In the genomic region with DNA sequence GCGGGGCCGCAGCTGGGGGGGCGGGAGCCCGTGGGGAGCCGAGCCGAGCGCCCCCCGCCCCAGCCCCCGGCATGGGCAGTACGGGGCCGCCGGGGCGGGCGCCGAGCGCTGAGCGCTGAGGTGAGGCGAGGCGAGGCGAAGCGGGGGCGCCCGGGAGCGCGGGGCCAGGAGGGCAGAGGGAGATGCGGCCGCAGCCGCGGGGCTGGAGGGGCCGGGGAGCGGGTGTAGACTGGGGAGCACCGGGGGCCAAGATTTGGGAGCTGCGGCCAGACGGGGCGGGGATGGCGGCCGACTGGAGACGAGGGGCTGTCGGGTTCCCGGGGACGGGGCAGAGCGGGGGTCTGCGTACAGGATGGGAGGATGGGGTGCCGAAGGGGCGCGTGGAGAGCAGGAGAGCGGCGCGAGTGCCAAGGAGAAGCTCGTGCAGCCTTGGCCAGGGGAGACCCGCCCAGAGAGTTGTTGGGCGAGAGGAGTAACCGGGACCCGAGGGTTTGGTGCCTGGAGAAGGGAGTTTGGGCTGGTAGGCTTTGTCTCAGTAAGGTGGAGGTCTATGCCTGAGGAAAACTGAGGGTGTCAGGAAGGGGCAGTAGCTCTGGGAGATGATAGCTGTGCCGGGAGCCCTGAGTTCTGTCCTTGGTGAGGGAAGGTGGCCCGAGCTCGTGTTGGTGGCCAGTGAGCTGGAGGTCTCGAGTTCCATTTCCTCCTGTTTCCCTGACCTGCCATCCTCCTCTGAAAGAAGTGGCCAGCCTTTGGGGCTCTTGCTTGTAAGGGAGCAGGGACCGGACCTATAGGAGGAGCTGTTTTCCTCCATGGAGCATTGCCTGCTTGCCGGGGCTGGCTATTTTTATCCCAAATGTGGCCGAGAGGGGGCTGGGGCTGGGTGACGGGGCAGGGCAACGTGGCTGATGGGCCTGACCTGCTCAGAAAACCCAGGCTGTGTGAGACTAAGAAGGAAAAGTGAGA, we compare ENCODE assay signal across 8 cellular contexts. TPM values are rescaled to one million over a fixed set of nuclear protein-coding genes. Genes with fewer than 3 reads are reported as not detected.
DNase-seq lines count a peak whose midpoint lies in the region; ATAC-seq and FAIRE-seq lines count a peak whose summit lies in the region.

No MANE protein-coding gene starts in this region.

- peaks cover 44 to 57% (median 54%) of the 10 kb centered on the region in 10 experiments for H3K4me1 ChIP-seq in BLaER1 treated with 17β-estradiol and CSF1 and Interleukin-3, amounts not matched to agents 10 nM and 100 nM
- H3K4me1 ChIP-seq in adipocyte (ENCODE audit: control insufficient read depth, insufficient read depth, low read length) = peaks cover 25% of the 10 kb centered on the region

- peak overlapping the region; percentile 59 to 98 (median 93); a peak in 21 of 22 replicates for H3K27ac ChIP-seq in BLaER1 treated with 17β-estradiol and CSF1 and Interleukin-3, amounts not matched to agents 10 nM and 100 nM

- peak overlapping the region; percentile 85 to 99 (median 93) for H3K9ac ChIP-seq in BLaER1 treated with 17β-estradiol and CSF1 and Interleukin-3, amounts not matched to agents 10 nM and 100 nM
- H3K9ac ChIP-seq in adipocyte (ENCODE audit: low read length) = peak overlapping the region; percentile 100

- H3K4me3 ChIP-seq in BLaER1 treated with 17β-estradiol and CSF1 and Interleukin-3, amounts not matched to agents 10 nM and 100 nM = peak overlapping the region; percentile 64 to 94 (median 81)
- H3K4me3 ChIP-seq in adipocyte (ENCODE audit: low read length) = peak overlapping the region; percentile 96

- peaks cover 0 to 35% (median 23%) of the 10 kb centered on the region in 11 experiments; a peak in 17 of 22 replicates for H4K20me1 ChIP-seq in BLaER1 treated with 17β-estradiol and CSF1 and Interleukin-3, amounts not matched to agents 10 nM and 100 nM

- H3K4me2 ChIP-seq in BLaER1 treated with 17β-estradiol and CSF1 and Interleukin-3, amounts not matched to agents 10 nM and 100 nM = peak overlapping the region; percentile 98 to 100 (median 100)

- DNase-seq in NCI-H69 (lab: John Stamatoyannopoulos, UW) = peak; percentile 71
- DNase-seq in adipocyte (ENCODE audit: low read depth) = peak; percentile 96
- no peak for DNase-seq in Right ventricle myocardium inferior (ENCODE audit: missing footprints)
- DNase-seq in non-pigmented ciliary epithelial cell (ENCODE audit: low read depth) = peak; percentile 72
- DNase-seq in RCC 7860 (ENCODE audit: low spot score) = no peak

- intact Hi-C loops in Right ventricle myocardium inferior (cut with DNase I) = loop anchor here (5.0 kb wide), 1 partner anchor 81 kb away; a partner anchor contains a TSS

- no peaks in the 10 kb centered on the region for H3K27me3 ChIP-seq in BLaER1 treated with 17β-estradiol and CSF1 and Interleukin-3, amounts not matched to agents 10 nM and 100 nM
- H3K27me3 ChIP-seq in adipocyte (replicated peaks; ENCODE audit: control insufficient read depth, insufficient read depth, low read length) = peaks cover 9% of the 10 kb centered on the region

- no peaks in the 10 kb centered on the region for H3K9me3 ChIP-seq in BLaER1 treated with 17β-estradiol and CSF1 and Interleukin-3, amounts not matched to agents 10 nM and 100 nM (replicated peaks in 1 of 11)
- H3K9me3 ChIP-seq in adipocyte (ENCODE audit: control insufficient read depth, low read length) = no peaks in the 10 kb centered on the region

- peak; percentile 11 for ATAC-seq in GM18867 (IDR thresholded peaks at IDR 0.05; ENCODE audit: unreplicated experiment)
- ATAC-seq in Right ventricle myocardium inferior = peak; percentile 51
- no peak for ATAC-seq in GM21447 (IDR thresholded peaks at IDR 0.05; ENCODE audit: unreplicated experiment)

- H3K36me3 ChIP-seq in BLaER1 treated with 17β-estradiol and CSF1 and Interleukin-3, amounts not matched to agents 10 nM and 100 nM = peaks cover 0 to 16% (median 12%) of the 10 kb centered on the region in 11 experiments; a peak in 20 of 22 replicates
- peaks cover 9% of the 10 kb centered on the region for H3K36me3 ChIP-seq in adipocyte (ENCODE audit: control insufficient read depth, insufficient read depth, low read length, severe bottlenecking)

- FAIRE-seq in RCC 7860 (lab: Jason Lieb, UNC) = no peak

RNA-seq across cellular contexts. Expression of a gene that starts 0.5 kb away (rescaled TPM):
- total RNA-seq in Right ventricle myocardium inferior = 12.8 TPM

RNA-seq across cellular contexts. Expression of a gene that starts 5.0 kb away (rescaled TPM):
- not detected for total RNA-seq in Right ventricle myocardium inferior

RNA-seq across cellular contexts. Expression of a gene that starts 53.4 kb away (rescaled TPM):
- 184 TPM for total RNA-seq in Right ventricle myocardium inferior

Comparison
In these comparisons a context has a peak if more than half of its experiments do, and no peak if none do; other contexts are left out.
1. DNase-seq: peak in NCI-H69 (single experiment), adipocyte (single experiment) and non-pigmented ciliary epithelial cell (single experiment); none in Right ventricle myocardium inferior (single experiment) and RCC 7860 (single experiment).